16 cellular contexts compared by ENCODE assay signal in the genomic region with DNA sequence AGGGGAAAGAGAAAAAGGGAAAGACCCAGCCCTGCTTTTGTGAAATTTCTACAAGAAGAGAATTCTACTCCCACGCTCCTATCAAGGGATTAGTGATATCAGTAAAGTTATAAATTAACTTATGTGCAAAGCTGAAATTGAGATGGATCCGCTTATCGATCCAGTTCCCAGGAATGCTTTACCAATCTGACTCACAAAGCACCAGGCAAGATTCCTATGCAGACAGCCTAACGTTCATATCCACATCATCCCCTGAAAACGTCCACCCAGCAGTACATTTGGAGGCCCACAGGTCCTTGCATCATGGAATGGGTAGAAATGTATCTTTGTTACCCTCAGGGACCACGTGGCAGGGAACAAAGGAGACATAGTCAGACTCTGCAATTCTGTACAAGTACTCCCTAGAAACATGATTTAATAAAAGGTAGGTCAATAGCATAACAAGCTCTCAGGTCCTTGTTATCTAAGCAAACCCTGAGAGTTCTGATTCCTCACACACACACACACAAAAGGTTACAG.
"Had no signal": no experiment of that assay in that cellular context is flagged by ENCODE, and none has a peak within 500 bp of the region (broad histone marks: within the 10 kb centered on the region; RNA-seq: fewer than 3 reads in every experiment).

No MANE protein-coding gene starts in this region.

- H3K4me3 ChIP-seq: breast epithelium, dorsolateral prefrontal cortex, mucosa of descending colon, ovary, tibial nerve had no signal

- H3K4me3 Mint-ChIP-seq: activated CD8-positive, alpha-beta T cell treated with anti-CD3 and anti-CD28 coated beads for 36 hours; activated naive CD8-positive, alpha-beta T cell treated with anti-CD3 and anti-CD28 coated beads, Interleukin-2, amount 10 ng/mL, durations not matched to agents 7 days and 5 days; immature natural killer cell; natural killer cell had no signal

- H3K4me1 ChIP-seq: breast epithelium, tibial nerve had no signal

- H3K27ac Mint-ChIP-seq: activated CD8-positive, alpha-beta T cell treated with anti-CD3 and anti-CD28 coated beads for 36 hours; activated naive CD8-positive, alpha-beta T cell treated with anti-CD3 and anti-CD28 coated beads, Interleukin-2, amount 10 ng/mL, durations not matched to agents 7 days and 5 days; immature natural killer cell; natural killer cell had no signal

- H3K9me3 Mint-ChIP-seq: activated CD8-positive, alpha-beta T cell treated with anti-CD3 and anti-CD28 coated beads for 36 hours; activated naive CD8-positive, alpha-beta T cell treated with anti-CD3 and anti-CD28 coated beads, Interleukin-2, amount 10 ng/mL, durations not matched to agents 7 days and 5 days; immature natural killer cell; natural killer cell had no signal

- H3K27ac ChIP-seq: breast epithelium, dorsolateral prefrontal cortex, ovary, tibial nerve, VCaP had no signal

- H3K36me3 ChIP-seq: breast epithelium, ovary, tibial nerve had no signal

- ATAC-seq: activated CD8-positive, alpha-beta T cell treated with anti-CD3 and anti-CD28 coated beads for 36 hours; left cardiac atrium; mucosa of descending colon; natural killer cell had no signal

- H3K9me3 ChIP-seq: breast epithelium, mucosa of descending colon, ovary, tibial nerve had no signal

- DNase-seq: activated CD8-positive, alpha-beta memory T cell treated with anti-CD3 and anti-CD28 coated beads, Interleukin-2, amount 50 U/mL, for 4 hours; activated CD8-positive, alpha-beta T cell treated with anti-CD3 and anti-CD28 coated beads for 36 hours; activated naive CD8-positive, alpha-beta T cell treated with anti-CD3 and anti-CD28 coated beads, Interleukin-2, amount 10 ng/mL, durations not matched to agents 7 days and 5 days; anterior cingulate cortex; dorsolateral prefrontal cortex; immature natural killer cell; left cardiac atrium; mucosa of descending colon; natural killer cell; ovary; retina; stimulated activated CD4-positive, alpha-beta T cell treated with anti-CD3 and anti-CD28 coated beads, Interleukin-4, amount 100 ng/mL, for 4 hours; SW 1271 had no signal

- H3K27me3 ChIP-seq: breast epithelium, dorsolateral prefrontal cortex, ovary, tibial nerve had no signal

- H3K36me3 Mint-ChIP-seq: activated naive CD8-positive, alpha-beta T cell treated with anti-CD3 and anti-CD28 coated beads, Interleukin-2, amount 10 ng/mL, durations not matched to agents 7 days and 5 days; immature natural killer cell; natural killer cell had no signal
